ENCODE assay signal across 17 cellular contexts in the genomic region with DNA sequence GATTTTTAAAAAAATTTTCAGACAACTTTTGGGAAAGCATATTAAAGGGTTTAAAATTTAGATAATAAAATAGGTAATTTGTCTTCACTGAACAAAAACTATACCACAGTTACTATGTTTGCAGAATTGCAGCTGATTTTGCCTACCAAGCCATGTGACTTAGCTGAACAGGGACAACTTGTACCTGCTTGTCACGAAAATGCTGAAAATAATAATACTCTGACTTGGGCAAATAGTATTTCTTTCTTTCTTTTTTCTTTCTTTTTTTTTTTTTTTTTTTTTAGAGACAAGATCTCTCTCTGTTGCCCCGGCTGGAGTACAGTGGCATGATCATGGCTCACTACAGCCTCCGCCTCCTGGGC.
DNase-seq lines count a peak whose midpoint lies in the region; ATAC-seq, FAIRE-seq and TF ChIP-seq lines count a peak whose summit lies in the region.
"Had no signal": no experiment of that assay in that cellular context is flagged by ENCODE, and none has a peak within 500 bp of the region (broad histone marks: within the 10 kb centered on the region; RNA-seq: fewer than 3 reads in every experiment).

No MANE protein-coding gene starts in this region.

- H3K27me3 ChIP-seq in astrocyte (ENCODE audit: insufficient read depth, low read length) = no peaks in the 10 kb centered on the region
- peaks cover 5% of the 10 kb centered on the region for H3K27me3 ChIP-seq in mammary epithelial cell (ENCODE audit: insufficient read depth, low read length)
- no peaks in the 10 kb centered on the region for H3K27me3 ChIP-seq in Karpas-422 (ENCODE audit: low read length)

- H3K4me1 Mint-ChIP-seq in astrocyte (ENCODE audit: low read depth, unreplicated experiment) = no peaks in the 10 kb centered on the region
- H3K4me1 Mint-ChIP-seq: central memory CD8-positive, alpha-beta T cell had no signal

- TF ChIP-seq CTCF in astrocyte (IDR thresholded peaks at IDR 0.05; ENCODE audit: insufficient read depth, low read depth, low read length) (no peak), mammary epithelial cell (conservative IDR thresholded peaks at IDR 0.05 in 1 of 2, IDR thresholded peaks at IDR 0.05 in 1 of 2; ENCODE audit: extremely low read depth in 1 of 2, insufficient read depth in 1 of 2, low read depth in 1 of 2, low read length in 2 of 2) (no peak)

- H3K27ac Mint-ChIP-seq in astrocyte (ENCODE audit: unreplicated experiment) = no peak overlapping the region
- H3K27ac Mint-ChIP-seq: activated naive CD8-positive, alpha-beta T cell; natural killer cell treated with Interleukin-12 subunit alpha and Interleukin-12 subunit beta and Interleukin-15 and Interleukin-18, amount 100 ng/mL, for 72 hours had no signal

- H3K9me3 Mint-ChIP-seq in astrocyte (ENCODE audit: unreplicated experiment) = no peaks in the 10 kb centered on the region
- H3K9me3 Mint-ChIP-seq: central memory CD8-positive, alpha-beta T cell; natural killer cell treated with Interleukin-12 subunit alpha and Interleukin-12 subunit beta and Interleukin-15 and Interleukin-18, amount 100 ng/mL, for 72 hours had no signal

- in situ Hi-C loops in mammary epithelial cell (cut with MboI; ENCODE audit: low sequenced_read_pairs in 2 of 2) = no loop called here

- DNase-seq in astrocyte (ENCODE audit: low read depth) (no peak), mammary epithelial cell (no peak), Karpas-422 (no peak), HCEC 1CT (no peak), glomerular visceral epithelial cell (ENCODE audit: extremely low spot score) (no peak)
- DNase-seq: DMS53, H7, hippocampal formation, left ventricle myocardium inferior had no signal

- dilution Hi-C loops in mammary epithelial cell (cut with HindIII; ENCODE audit: low sequenced_read_pairs) = no loop called here

- intact Hi-C loops in mammary epithelial cell (cut with micrococcal nuclease) = no loop called here

- no peaks in the 10 kb centered on the region for H4K20me1 ChIP-seq in astrocyte (ENCODE audit: insufficient read depth, low read length)
- H4K20me1 ChIP-seq in mammary epithelial cell (ENCODE audit: insufficient read depth, low read length) = no peaks in the 10 kb centered on the region
- no peaks in the 10 kb centered on the region for H4K20me1 ChIP-seq in Karpas-422 (ENCODE audit: insufficient read depth, low read depth, low read length)

- H3K4me2 ChIP-seq in astrocyte (ENCODE audit: low read length) (no peak overlapping the region), mammary epithelial cell (ENCODE audit: insufficient read depth, low read depth, low read length) (no peak overlapping the region), Karpas-422 (ENCODE audit: low read depth, low read length, poor library complexity, severe bottlenecking) (no peak overlapping the region)

- no peaks in the 10 kb centered on the region for H3K4me1 ChIP-seq in astrocyte (ENCODE audit: insufficient read depth, low read length)
- no peaks in the 10 kb centered on the region for H3K4me1 ChIP-seq in mammary epithelial cell (ENCODE audit: insufficient read depth, low read length)
- no peaks in the 10 kb centered on the region for H3K4me1 ChIP-seq in Karpas-422 (ENCODE audit: low read length)
- H3K4me1 ChIP-seq: left ventricle myocardium inferior had no signal

- H3K79me2 ChIP-seq in astrocyte (ENCODE audit: insufficient read depth, low read length) (no peaks in the 10 kb centered on the region), mammary epithelial cell (ENCODE audit: insufficient read depth, low read length) (no peaks in the 10 kb centered on the region), Karpas-422 (ENCODE audit: low read length) (no peaks in the 10 kb centered on the region)

- no peak overlapping the region for H3K4me3 Mint-ChIP-seq in astrocyte (ENCODE audit: unreplicated experiment)
- H3K4me3 Mint-ChIP-seq: activated naive CD8-positive, alpha-beta T cell; central memory CD8-positive, alpha-beta T cell; natural killer cell treated with Interleukin-12 subunit alpha and Interleukin-12 subunit beta and Interleukin-15 and Interleukin-18, amount 100 ng/mL, for 72 hours had no signal

- no peak overlapping the region for H3K27ac ChIP-seq in astrocyte (ENCODE audit: low read depth, low read length)
- H3K27ac ChIP-seq in mammary epithelial cell (ENCODE audit: insufficient read depth, low read depth, low read length) = no peak overlapping the region
- no peak overlapping the region for H3K27ac ChIP-seq in Karpas-422 (ENCODE audit: low read length)
- H3K27ac ChIP-seq: epithelial cell of prostate, left ventricle myocardium inferior, VCaP had no signal

- H3K9ac ChIP-seq in astrocyte (ENCODE audit: low read length) (no peak overlapping the region), mammary epithelial cell (ENCODE audit: insufficient read depth, low read length) (no peak overlapping the region), Karpas-422 (ENCODE audit: low read length) (no peak overlapping the region)

- peak; percentile 27 for ATAC-seq in GM18870 (IDR thresholded peaks at IDR 0.05; ENCODE audit: unreplicated experiment)
- peak; percentile 22 for ATAC-seq in GM21528 (IDR thresholded peaks at IDR 0.05; ENCODE audit: low FRiP score, unreplicated experiment)
- ATAC-seq in HG03064 (IDR thresholded peaks at IDR 0.05; ENCODE audit: low read depth, unreplicated experiment) = peak; percentile 18
- ATAC-seq: natural killer cell treated with Interleukin-12 subunit alpha and Interleukin-12 subunit beta and Interleukin-15 and Interleukin-18, amount 100 ng/mL, for 72 hours had no signal

- H3K27me3 Mint-ChIP-seq in astrocyte (ENCODE audit: low read depth, unreplicated experiment) = no peaks in the 10 kb centered on the region
- H3K27me3 Mint-ChIP-seq: activated naive CD8-positive, alpha-beta T cell; central memory CD8-positive, alpha-beta T cell; natural killer cell treated with Interleukin-12 subunit alpha and Interleukin-12 subunit beta and Interleukin-15 and Interleukin-18, amount 100 ng/mL, for 72 hours had no signal

- 97% methylated on average over 3 of the region's 3 CpGs for WGBS in mammary epithelial cell (ENCODE audit: low coverage, missing lambda C conversion rate)

- peak; percentile 47 for FAIRE-seq in astrocyte (lab: Jason Lieb, UNC)

- H2AFZ ChIP-seq in astrocyte (ENCODE audit: low read depth, low read length) (no peak overlapping the region), mammary epithelial cell (ENCODE audit: low read depth, low read length) (no peak overlapping the region), Karpas-422 (ENCODE audit: low read length) (no peak overlapping the region)

- H3K36me3 Mint-ChIP-seq in astrocyte (ENCODE audit: low read depth, unreplicated experiment) = no peaks in the 10 kb centered on the region
- H3K36me3 Mint-ChIP-seq: activated naive CD8-positive, alpha-beta T cell; natural killer cell treated with Interleukin-12 subunit alpha and Interleukin-12 subunit beta and Interleukin-15 and Interleukin-18, amount 100 ng/mL, for 72 hours had no signal

- H3K9me3 ChIP-seq in astrocyte (ENCODE audit: insufficient read depth, low read depth, low read length) (no peaks in the 10 kb centered on the region), mammary epithelial cell (replicated peaks; ENCODE audit: insufficient read depth, low read length) (no peaks in the 10 kb centered on the region), Karpas-422 (ENCODE audit: low read length) (peaks cover 3% of the 10 kb centered on the region; the same call in 1 of the 2 replicates)
- H3K9me3 ChIP-seq: left ventricle myocardium inferior had no signal

- H3K4me3 ChIP-seq in astrocyte (ENCODE audit: insufficient read depth, low read depth, low read length) = no peak overlapping the region
- H3K4me3 ChIP-seq in mammary epithelial cell (replicated peaks in 1 of 3; ENCODE audit: insufficient read depth in 1 of 3, low read depth in 2 of 3, low read length in 3 of 3) = no peak overlapping the region
- no peak overlapping the region for H3K4me3 ChIP-seq in Karpas-422 (ENCODE audit: low read length)
- H3K4me3 ChIP-seq: left ventricle myocardium inferior had no signal

- H3K36me3 ChIP-seq in astrocyte (ENCODE audit: insufficient read depth, low read length) = no peaks in the 10 kb centered on the region
- no peaks in the 10 kb centered on the region for H3K36me3 ChIP-seq in mammary epithelial cell (ENCODE audit: insufficient read depth, low read length)
- no peaks in the 10 kb centered on the region for H3K36me3 ChIP-seq in Karpas-422 (ENCODE audit: insufficient read depth, low read length)
- H3K36me3 ChIP-seq: left ventricle myocardium inferior had no signal

- no peaks in the 10 kb centered on the region for H3K9me2 ChIP-seq in Karpas-422 (replicated peaks; ENCODE audit: insufficient read depth, low read length)

- BruUV-seq in mammary epithelial cell (replicated peaks; lab: Mats Ljungman, UMichigan) = no TSS peak

- CTCF ChIA-PET in mammary epithelial cell (lab: Charles Lee; ENCODE audit: low non-redundant PET) = no interaction called here
